In genomic region chrX:56219702-56220101, GRCh38 we compare ENCODE assay signal across 15 cellular contexts. TPM values are rescaled to one million over a fixed set of nuclear protein-coding genes. Genes with fewer than 3 reads are reported as not detected.
DNase-seq lines count a peak whose midpoint lies in the region; ATAC-seq, FAIRE-seq and TF ChIP-seq lines count a peak whose summit lies in the region.
"Had no signal": no experiment of that assay in that cellular context is flagged by ENCODE, and none has a peak within 500 bp of the region (broad histone marks: within the 10 kb centered on the region; RNA-seq: fewer than 3 reads in every experiment).

No MANE protein-coding gene starts in this region.

- DNase-seq in RWPE2 (ENCODE audit: low spot score) (no peak), kidney glomerular epithelial cell (lab: John Stamatoyannopoulos, UW) (peak; percentile 2), NCI-H2196 (lab: John Stamatoyannopoulos, UW; ENCODE audit: unreplicated experiment) (no peak), kidney (no peak)
- DNase-seq in activated CD4-positive, CD25-positive, alpha-beta regulatory T cell (lab: John Stamatoyannopoulos, UW) = no peak
- DNase-seq: activated T-cell treated with anti-CD3 and anti-CD28 coated beads, Interleukin-2, amount 50 U/mL, for 24 hours; CD8-positive, alpha-beta T cell; IMR-90; stimulated activated CD4-positive, alpha-beta T cell treated with anti-CD3 and anti-CD28 coated beads, Interleukin-15, amount 100 ng/mL, for 24 hours; stimulated activated naive CD4-positive, alpha-beta T cell treated with Interleukin-2 at 50 U/mL for 16 hours had no signal

- FAIRE-seq in kidney (lab: Jason Lieb, UNC) = no peak
- FAIRE-seq: GM18507 had no signal

- no peak overlapping the region for H3K4me3 ChIP-seq in RWPE2 (ENCODE audit: severe bottlenecking)
- no peak overlapping the region for H3K4me3 ChIP-seq in kidney (ENCODE audit: low read length in 2 of 2)
- H3K4me3 ChIP-seq: cardiac muscle cell had no signal

- no peaks in the 10 kb centered on the region for H3K36me3 ChIP-seq in RWPE2 (ENCODE audit: low read depth)
- H3K36me3 ChIP-seq in kidney (ENCODE audit: control insufficient read depth in 1 of 2, insufficient read depth in 2 of 2, low read length in 2 of 2) = no peaks in the 10 kb centered on the region
- H3K36me3 ChIP-seq: cardiac muscle cell had no signal

- peak; percentile 11; the same call in 1 of the 2 replicates for TF ChIP-seq CTCF in 22Rv1 (IDR thresholded peaks at IDR 0.05)
- peak; percentile 36 for TF ChIP-seq CTCF in GM12873 (IDR thresholded peaks at IDR 0.05; ENCODE audit: insufficient read depth, low read depth, low read length, missing control alignments)
- peak; percentile 11 for TF ChIP-seq CTCF in RWPE2 (IDR thresholded peaks at IDR 0.05; ENCODE audit: poor library complexity, severe bottlenecking)
- TF ChIP-seq CTCF in kidney (IDR thresholded peaks at IDR 0.05; ENCODE audit: borderline replicate concordance, extremely low read depth, insufficient read depth) = no peak

- ATAC-seq in RWPE2 (ENCODE audit: low read depth) (no peak), HG03108 (IDR thresholded peaks at IDR 0.05; ENCODE audit: unreplicated experiment) (no peak)
- ATAC-seq: CD8-positive, alpha-beta T cell had no signal

- no peak overlapping the region for H3K9ac ChIP-seq in kidney (ENCODE audit: low read length in 2 of 2)

- no peaks in the 10 kb centered on the region for H3K9me3 ChIP-seq in RWPE2 (ENCODE audit: severe bottlenecking)
- H3K9me3 ChIP-seq in kidney (ENCODE audit: control insufficient read depth in 1 of 2, low read length in 2 of 2) = no peaks in the 10 kb centered on the region

- no peaks in the 10 kb centered on the region for H3K27me3 ChIP-seq in RWPE2 (ENCODE audit: insufficient read depth, poor library complexity, severe bottlenecking)
- H3K27me3 ChIP-seq: cardiac muscle cell had no signal

- no peaks in the 10 kb centered on the region for H3K4me1 ChIP-seq in RWPE2 (ENCODE audit: insufficient read depth, poor library complexity, severe bottlenecking)
- H3K4me1 ChIP-seq in kidney (ENCODE audit: control insufficient read depth in 1 of 2, insufficient read depth in 1 of 2, low read depth in 1 of 2, low read length in 2 of 2) = no peaks in the 10 kb centered on the region

- intact Hi-C loops in kidney (cut with DNase I) = no loop called here

- no peak overlapping the region for H3K27ac ChIP-seq in 22Rv1
- no peak overlapping the region for H3K27ac ChIP-seq in RWPE2 (ENCODE audit: poor library complexity, severe bottlenecking)
- peak overlapping the region in 1 of 2 donors; percentile 37 for H3K27ac ChIP-seq in kidney (ENCODE audit: low read depth in 2 of 2, low read length in 2 of 2)
- H3K27ac ChIP-seq: cardiac muscle cell had no signal

RNA-seq across cellular contexts. Expression of gene KLF8, which starts 12.5 kb away (rescaled TPM):
- total RNA-seq in kidney = 25.3 TPM
- polyA plus RNA-seq in kidney (ENCODE audit: insufficient read depth, low read depth, low replicate concordance) = 6.1 TPM
- total RNA-seq: IMR-90 had no signal
